Comparison of ENCODE assay signal across 24 cellular contexts in the genomic region with DNA sequence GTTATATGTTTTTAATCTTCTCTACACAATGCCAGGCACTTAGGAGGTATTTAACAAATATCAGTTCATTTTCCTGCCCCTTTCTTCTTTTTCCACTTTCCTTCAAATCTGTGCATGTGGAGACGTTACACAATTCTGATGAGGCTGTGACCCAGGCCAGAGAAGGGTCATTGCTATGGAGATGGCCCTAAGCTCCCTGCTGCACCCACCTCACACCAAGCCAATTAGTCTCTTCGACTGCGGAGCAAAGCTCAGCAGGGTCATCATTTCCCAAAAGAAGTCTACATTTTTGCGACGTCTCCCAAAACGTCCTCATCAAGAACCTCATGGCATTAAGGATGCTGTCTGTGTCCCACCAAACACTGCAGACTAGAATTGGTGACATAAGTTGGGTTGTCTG. TPM values are rescaled to one million over a fixed set of nuclear protein-coding genes. Genes with fewer than 3 reads are reported as not detected.
"Had no signal": no experiment of that assay in that cellular context is flagged by ENCODE, and none has a peak within 500 bp of the region (broad histone marks: within the 10 kb centered on the region; RNA-seq: fewer than 3 reads in every experiment).

No MANE protein-coding gene starts in this region.

- H3K36me3 ChIP-seq: SJCRH30 had no signal

- ATAC-seq: Panc1, PC-3, SK-N-SH treated with all-trans-retinoic acid at 6 μM for 48 hours had no signal

- H3K9me3 ChIP-seq: SJCRH30 had no signal

- H3K27me3 ChIP-seq: SJCRH30 had no signal

- H3K4me3 ChIP-seq: SJCRH30 had no signal

- H3K27ac ChIP-seq: HL-60, RWPE1, SJCRH30 had no signal

- DNase-seq: KBM-7; NCI-H1048; NCI-H1105; NCI-H1417; NCI-H1436 treated with DMSO at 0.1 percent for 48 hours; NCI-H1694; NCI-H187 treated with DMSO at 0.1 percent for 48 hours; NCI-H2029 treated with DMSO at 0.1 percent for 48 hours; NCI-H2171 treated with DMSO at 0.1 percent for 48 hours; NCI-H345; NCI-H446 treated with DMSO at 0.1 percent for 48 hours; NCI-H510A treated with DMSO at 0.1 percent for 48 hours; NCI-H526; NK-92 treated with Interleukin-12 subunit alpha and Interleukin-12 subunit beta, amount 100 ng/mL, for 24 hours; PC-3; SHP77; SJCRH30 had no signal

- H3K4me1 ChIP-seq: SJCRH30 had no signal

RNA-seq across cellular contexts. Expression of a gene that starts 28.9 kb away (rescaled TPM):
- total RNA-seq: LHCN-M2, MCF 10A, OCI-LY7, PC-3 had no signal
